ENCODE assay signal across 22 cellular contexts in genomic region chr16:54582631-54583250, GRCh38.
"Had no signal": no experiment of that assay in that cellular context is flagged by ENCODE, and none has a peak within 500 bp of the region (broad histone marks: within the 10 kb centered on the region; RNA-seq: fewer than 3 reads in every experiment).

No MANE protein-coding gene starts in this region.

- H3K4me3 ChIP-seq: adrenal gland, ascending aorta, esophagus squamous epithelium, gastrocnemius medialis, tibial nerve had no signal

- H3K27ac ChIP-seq: adrenal gland, ascending aorta, esophagus squamous epithelium, gastrocnemius medialis, tibial nerve had no signal

- H3K27me3 ChIP-seq: ascending aorta, gastrocnemius medialis had no signal

- H3K4me1 ChIP-seq: adrenal gland, ascending aorta, esophagus squamous epithelium, gastrocnemius medialis had no signal

- ATAC-seq: activated T-helper 17 cell treated with anti-CD3 and anti-CD28 coated beads, Interleukin-2, amount 50 U/mL, for 72 hours; gastrocnemius medialis; natural killer cell treated with Interleukin-12 subunit alpha and Interleukin-12 subunit beta and Interleukin-15 and Interleukin-18, amount 100 ng/mL, for 72 hours; sciatic nerve; stimulated activated effector memory CD8-positive, alpha-beta T cell treated with anti-CD3 and anti-CD28 coated beads, Interleukin-12 subunit alpha, Interleukin-12 subunit beta, amount 100 ng/mL, for 72 hours; stimulated activated naive CD8-positive, alpha-beta T cell treated with anti-CD3 and anti-CD28 coated beads, Interleukin-15, amount 100 ng/mL, for 72 hours; WTC11 had no signal

- DNase-seq: activated CD4-positive, alpha-beta T cell treated with anti-CD3 and anti-CD28 coated beads, Interleukin-2, amount 50 U/mL, for 4 hours; activated CD8-positive, alpha-beta memory T cell treated with anti-CD3 and anti-CD28 coated beads for 24 hours; activated CD8-positive, alpha-beta memory T cell treated with anti-CD3 and anti-CD28 coated beads, Interleukin-2, amount 50 U/mL, for 4 hours; activated naive CD4-positive, alpha-beta T cell; activated T-cell treated with anti-CD3 and anti-CD28 coated beads, Interleukin-2, amount 50 U/mL, for 24 hours; adrenal gland; central memory CD4-positive, alpha-beta T cell; esophagus squamous epithelium; gastrocnemius medialis; hippocampal formation; nucleus accumbens; posterior cingulate gyrus; small intestine; stimulated activated CD4-positive, alpha-beta T cell treated with anti-CD3 and anti-CD28 coated beads, Interleukin-2, amount 100 ng/mL, for 24 hours; stimulated activated naive CD8-positive, alpha-beta T cell treated with anti-CD3 and anti-CD28 coated beads, Interleukin-15, amount 100 ng/mL, for 72 hours had no signal

- H3K9me3 ChIP-seq: adrenal gland, ascending aorta, esophagus squamous epithelium, gastrocnemius medialis, tibial nerve had no signal

- H3K36me3 ChIP-seq: adrenal gland, ascending aorta, esophagus squamous epithelium, gastrocnemius medialis, tibial nerve had no signal
